1 cellular context compared by ENCODE assay signal in the genomic region with DNA sequence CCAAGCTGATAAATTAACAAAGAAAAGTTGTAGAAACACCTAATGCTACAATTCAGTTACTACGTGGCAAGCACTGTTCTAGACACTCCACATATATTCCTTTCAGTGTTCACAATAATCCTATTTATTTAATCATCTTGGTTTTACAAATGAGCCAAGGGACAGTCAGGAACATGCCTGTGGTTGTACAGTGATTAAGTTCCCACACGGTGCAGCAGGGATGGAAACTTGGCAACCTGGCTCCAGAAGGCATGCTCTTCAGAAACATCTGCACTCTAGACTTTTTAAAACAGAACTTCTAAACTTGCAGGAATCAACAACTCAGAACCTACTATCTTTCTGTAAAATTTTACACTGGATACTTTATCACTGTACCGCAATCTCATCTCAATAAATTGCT.
TF ChIP-seq lines count a peak whose summit lies in the region.

No MANE protein-coding gene starts in this region.

TF ChIP-seq in IMR-90, 13 proteins besides CTCF, POLR2A, EP300 and RAD21:
- no peak for TF ChIP-seq RFX5 (IDR thresholded peaks at IDR 0.05; ENCODE audit: low read depth, low read length)
- no peak for TF ChIP-seq MXI1 (IDR thresholded peaks at IDR 0.05; ENCODE audit: borderline replicate concordance, low read depth, low read length)
- TF ChIP-seq RCOR1 (IDR thresholded peaks at IDR 0.05; ENCODE audit: insufficient replicate concordance, low read length) = no peak
- no peak for TF ChIP-seq SMC3 (IDR thresholded peaks at IDR 0.05; ENCODE audit: low read depth, low read length)
- TF ChIP-seq MAFK (IDR thresholded peaks at IDR 0.05; ENCODE audit: low read depth, low read length) = no peak
- no peak for TF ChIP-seq MAZ (IDR thresholded peaks at IDR 0.05; ENCODE audit: borderline replicate concordance, low read depth, low read length)
- TF ChIP-seq, protein P1, sequence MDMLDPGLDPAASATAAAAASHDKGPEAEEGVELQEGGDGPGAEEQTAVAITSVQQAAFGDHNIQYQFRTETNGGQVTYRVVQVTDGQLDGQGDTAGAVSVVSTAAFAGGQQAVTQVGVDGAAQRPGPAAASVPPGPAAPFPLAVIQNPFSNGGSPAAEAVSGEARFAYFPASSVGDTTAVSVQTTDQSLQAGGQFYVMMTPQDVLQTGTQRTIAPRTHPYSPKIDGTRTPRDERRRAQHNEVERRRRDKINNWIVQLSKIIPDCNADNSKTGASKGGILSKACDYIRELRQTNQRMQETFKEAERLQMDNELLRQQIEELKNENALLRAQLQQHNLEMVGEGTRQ (IDR thresholded peaks at IDR 0.05; ENCODE audit: low read depth, low read length) = no peak
- TF ChIP-seq BHLHE40 (IDR thresholded peaks at IDR 0.05; ENCODE audit: low read depth, low read length) = no peak
- TF ChIP-seq, protein P2, sequence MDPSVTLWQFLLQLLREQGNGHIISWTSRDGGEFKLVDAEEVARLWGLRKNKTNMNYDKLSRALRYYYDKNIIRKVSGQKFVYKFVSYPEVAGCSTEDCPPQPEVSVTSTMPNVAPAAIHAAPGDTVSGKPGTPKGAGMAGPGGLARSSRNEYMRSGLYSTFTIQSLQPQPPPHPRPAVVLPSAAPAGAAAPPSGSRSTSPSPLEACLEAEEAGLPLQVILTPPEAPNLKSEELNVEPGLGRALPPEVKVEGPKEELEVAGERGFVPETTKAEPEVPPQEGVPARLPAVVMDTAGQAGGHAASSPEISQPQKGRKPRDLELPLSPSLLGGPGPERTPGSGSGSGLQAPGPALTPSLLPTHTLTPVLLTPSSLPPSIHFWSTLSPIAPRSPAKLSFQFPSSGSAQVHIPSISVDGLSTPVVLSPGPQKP (IDR thresholded peaks at IDR 0.05; ENCODE audit: borderline replicate concordance, low read depth, low read length) = no peak
- no peak for TF ChIP-seq NFE2L2 (IDR thresholded peaks at IDR 0.05; ENCODE audit: low read depth, low read length)
- no peak for TF ChIP-seq FOS (IDR thresholded peaks at IDR 0.05; ENCODE audit: low read depth, low read length)
